In genomic region chr7:490461-491291, GRCh38 we compare ENCODE assay signal across 1 cellular context.
TF ChIP-seq lines count a peak whose summit lies in the region.

No MANE protein-coding gene starts in this region.

TF ChIP-seq in H1, 55 proteins besides CTCF, POLR2A, EP300 and RAD21:
- no peak for TF ChIP-seq JUND (IDR thresholded peaks at IDR 0.05; ENCODE audit: low read length)
- no peak for TF ChIP-seq CREB1 (IDR thresholded peaks at IDR 0.05)
- TF ChIP-seq YY1 (IDR thresholded peaks at IDR 0.05; ENCODE audit: low read depth, low read length) = no peak
- TF ChIP-seq RFX5 (IDR thresholded peaks at IDR 0.05; ENCODE audit: borderline replicate concordance, low read depth, low read length) = no peak
- TF ChIP-seq GTF2F1 (IDR thresholded peaks at IDR 0.05; ENCODE audit: borderline replicate concordance, low read depth, low read length) = no peak
- TF ChIP-seq, protein P1, sequence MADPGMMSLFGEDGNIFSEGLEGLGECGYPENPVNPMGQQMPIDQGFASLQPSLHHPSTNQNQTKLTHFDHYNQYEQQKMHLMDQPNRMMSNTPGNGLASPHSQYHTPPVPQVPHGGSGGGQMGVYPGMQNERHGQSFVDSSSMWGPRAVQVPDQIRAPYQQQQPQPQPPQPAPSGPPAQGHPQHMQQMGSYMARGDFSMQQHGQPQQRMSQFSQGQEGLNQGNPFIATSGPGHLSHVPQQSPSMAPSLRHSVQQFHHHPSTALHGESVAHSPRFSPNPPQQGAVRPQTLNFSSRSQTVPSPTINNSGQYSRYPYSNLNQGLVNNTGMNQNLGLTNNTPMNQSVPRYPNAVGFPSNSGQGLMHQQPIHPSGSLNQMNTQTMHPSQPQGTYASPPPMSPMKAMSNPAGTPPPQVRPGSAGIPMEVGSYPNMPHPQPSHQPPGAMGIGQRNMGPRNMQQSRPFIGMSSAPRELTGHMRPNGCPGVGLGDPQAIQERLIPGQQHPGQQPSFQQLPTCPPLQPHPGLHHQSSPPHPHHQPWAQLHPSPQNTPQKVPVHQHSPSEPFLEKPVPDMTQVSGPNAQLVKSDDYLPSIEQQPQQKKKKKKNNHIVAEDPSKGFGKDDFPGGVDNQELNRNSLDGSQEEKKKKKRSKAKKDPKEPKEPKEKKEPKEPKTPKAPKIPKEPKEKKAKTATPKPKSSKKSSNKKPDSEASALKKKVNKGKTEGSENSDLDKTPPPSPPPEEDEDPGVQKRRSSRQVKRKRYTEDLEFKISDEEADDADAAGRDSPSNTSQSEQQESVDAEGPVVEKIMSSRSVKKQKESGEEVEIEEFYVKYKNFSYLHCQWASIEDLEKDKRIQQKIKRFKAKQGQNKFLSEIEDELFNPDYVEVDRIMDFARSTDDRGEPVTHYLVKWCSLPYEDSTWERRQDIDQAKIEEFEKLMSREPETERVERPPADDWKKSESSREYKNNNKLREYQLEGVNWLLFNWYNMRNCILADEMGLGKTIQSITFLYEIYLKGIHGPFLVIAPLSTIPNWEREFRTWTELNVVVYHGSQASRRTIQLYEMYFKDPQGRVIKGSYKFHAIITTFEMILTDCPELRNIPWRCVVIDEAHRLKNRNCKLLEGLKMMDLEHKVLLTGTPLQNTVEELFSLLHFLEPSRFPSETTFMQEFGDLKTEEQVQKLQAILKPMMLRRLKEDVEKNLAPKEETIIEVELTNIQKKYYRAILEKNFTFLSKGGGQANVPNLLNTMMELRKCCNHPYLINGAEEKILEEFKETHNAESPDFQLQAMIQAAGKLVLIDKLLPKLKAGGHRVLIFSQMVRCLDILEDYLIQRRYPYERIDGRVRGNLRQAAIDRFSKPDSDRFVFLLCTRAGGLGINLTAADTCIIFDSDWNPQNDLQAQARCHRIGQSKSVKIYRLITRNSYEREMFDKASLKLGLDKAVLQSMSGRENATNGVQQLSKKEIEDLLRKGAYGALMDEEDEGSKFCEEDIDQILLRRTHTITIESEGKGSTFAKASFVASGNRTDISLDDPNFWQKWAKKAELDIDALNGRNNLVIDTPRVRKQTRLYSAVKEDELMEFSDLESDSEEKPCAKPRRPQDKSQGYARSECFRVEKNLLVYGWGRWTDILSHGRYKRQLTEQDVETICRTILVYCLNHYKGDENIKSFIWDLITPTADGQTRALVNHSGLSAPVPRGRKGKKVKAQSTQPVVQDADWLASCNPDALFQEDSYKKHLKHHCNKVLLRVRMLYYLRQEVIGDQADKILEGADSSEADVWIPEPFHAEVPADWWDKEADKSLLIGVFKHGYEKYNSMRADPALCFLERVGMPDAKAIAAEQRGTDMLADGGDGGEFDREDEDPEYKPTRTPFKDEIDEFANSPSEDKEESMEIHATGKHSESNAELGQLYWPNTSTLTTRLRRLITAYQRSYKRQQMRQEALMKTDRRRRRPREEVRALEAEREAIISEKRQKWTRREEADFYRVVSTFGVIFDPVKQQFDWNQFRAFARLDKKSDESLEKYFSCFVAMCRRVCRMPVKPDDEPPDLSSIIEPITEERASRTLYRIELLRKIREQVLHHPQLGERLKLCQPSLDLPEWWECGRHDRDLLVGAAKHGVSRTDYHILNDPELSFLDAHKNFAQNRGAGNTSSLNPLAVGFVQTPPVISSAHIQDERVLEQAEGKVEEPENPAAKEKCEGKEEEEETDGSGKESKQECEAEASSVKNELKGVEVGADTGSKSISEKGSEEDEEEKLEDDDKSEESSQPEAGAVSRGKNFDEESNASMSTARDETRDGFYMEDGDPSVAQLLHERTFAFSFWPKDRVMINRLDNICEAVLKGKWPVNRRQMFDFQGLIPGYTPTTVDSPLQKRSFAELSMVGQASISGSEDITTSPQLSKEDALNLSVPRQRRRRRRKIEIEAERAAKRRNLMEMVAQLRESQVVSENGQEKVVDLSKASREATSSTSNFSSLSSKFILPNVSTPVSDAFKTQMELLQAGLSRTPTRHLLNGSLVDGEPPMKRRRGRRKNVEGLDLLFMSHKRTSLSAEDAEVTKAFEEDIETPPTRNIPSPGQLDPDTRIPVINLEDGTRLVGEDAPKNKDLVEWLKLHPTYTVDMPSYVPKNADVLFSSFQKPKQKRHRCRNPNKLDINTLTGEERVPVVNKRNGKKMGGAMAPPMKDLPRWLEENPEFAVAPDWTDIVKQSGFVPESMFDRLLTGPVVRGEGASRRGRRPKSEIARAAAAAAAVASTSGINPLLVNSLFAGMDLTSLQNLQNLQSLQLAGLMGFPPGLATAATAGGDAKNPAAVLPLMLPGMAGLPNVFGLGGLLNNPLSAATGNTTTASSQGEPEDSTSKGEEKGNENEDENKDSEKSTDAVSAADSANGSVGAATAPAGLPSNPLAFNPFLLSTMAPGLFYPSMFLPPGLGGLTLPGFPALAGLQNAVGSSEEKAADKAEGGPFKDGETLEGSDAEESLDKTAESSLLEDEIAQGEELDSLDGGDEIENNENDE (IDR thresholded peaks at IDR 0.05; ENCODE audit: insufficient replicate concordance, low read length) = no peak
- TF ChIP-seq SIRT6 (IDR thresholded peaks at IDR 0.05; ENCODE audit: low read length) = no peak
- TF ChIP-seq ASH2L (IDR thresholded peaks at IDR 0.05; ENCODE audit: low read length) = no peak
- TF ChIP-seq SP4 (IDR thresholded peaks at IDR 0.05; ENCODE audit: low read length) = no peak
- TF ChIP-seq CHD2 (IDR thresholded peaks at IDR 0.05; ENCODE audit: low read length) = no peak
- no peak for TF ChIP-seq SIN3A (conservative IDR thresholded peaks at IDR 0.05 in 1 of 2, IDR thresholded peaks at IDR 0.05 in 1 of 2; ENCODE audit: low read depth in 1 of 2, low read length in 2 of 2)
- no peak for TF ChIP-seq PHF8 (conservative IDR thresholded peaks at IDR 0.05; ENCODE audit: low read depth, low read length)
- no peak for TF ChIP-seq EZH2 (IDR thresholded peaks at IDR 0.05; ENCODE audit: low read depth, low read length, severe bottlenecking)
- no peak for TF ChIP-seq SRF (IDR thresholded peaks at IDR 0.05; ENCODE audit: low read depth, low read length)
